Comparison of ENCODE assay signal across 23 cellular contexts in the genomic region with DNA sequence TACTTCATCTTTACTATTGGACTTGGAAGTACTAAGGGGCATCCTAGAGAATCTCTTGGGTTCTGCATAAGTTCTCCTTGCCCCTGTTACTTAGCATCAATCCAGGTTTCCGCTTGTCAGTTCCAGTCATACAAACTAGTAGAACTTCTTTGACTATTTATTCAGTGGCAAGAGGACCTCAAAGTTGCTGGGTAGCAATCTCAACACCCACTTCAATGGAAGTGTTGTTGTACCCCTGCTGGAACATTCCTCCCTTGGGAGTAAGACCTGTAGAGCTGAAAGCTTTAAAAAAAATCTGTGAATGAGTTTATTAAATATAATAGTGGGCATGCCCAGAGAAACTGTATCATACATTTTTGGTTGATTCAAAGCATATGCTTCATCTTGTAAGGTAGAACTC. TPM values are rescaled to one million over a fixed set of nuclear protein-coding genes. Genes with fewer than 3 reads are reported as not detected.
DNase-seq lines count a peak whose midpoint lies in the region; ATAC-seq, FAIRE-seq and TF ChIP-seq lines count a peak whose summit lies in the region.
"Had no signal": no experiment of that assay in that cellular context is flagged by ENCODE, and none has a peak within 500 bp of the region (broad histone marks: within the 10 kb centered on the region; RNA-seq: fewer than 3 reads in every experiment).

No MANE protein-coding gene starts in this region.

- DNase-seq in lower lobe of right lung = no peak
- no peak for DNase-seq in upper lobe of right lung
- no peak for DNase-seq in COLO829 (ENCODE audit: low spot score)
- no peak for DNase-seq in SIG-M5 (lab: John Stamatoyannopoulos, UW)
- no peak for DNase-seq in HTR-8/SVneo (ENCODE audit: insufficient read length, low spot score)
- DNase-seq: 8988T; ACHN; BE2C; C1 segment of cervical spinal cord; Caco-2; Calu3; CD4-positive, alpha-beta memory T cell; CD4-positive, CD25-positive, alpha-beta regulatory T cell; CD8-positive, alpha-beta memory T cell; DMS79 treated with DMSO at 0.1 percent for 48 hours had no signal

- H3K27ac Mint-ChIP-seq in IgD-negative memory B cell = peak overlapping the region in 2 of 3 donors; percentile 31 to 43
- H3K27ac Mint-ChIP-seq: CD4-positive, CD25-positive, alpha-beta regulatory T cell had no signal

- H3K4me1 ChIP-seq in lower lobe of right lung = peaks cover 15% of the 10 kb centered on the region
- H3K4me1 ChIP-seq in upper lobe of right lung = peaks cover 7% of the 10 kb centered on the region
- H3K4me1 ChIP-seq: BE2C, BLaER1 had no signal

- no peak overlapping the region for H3K4me3 Mint-ChIP-seq in IgD-negative memory B cell
- H3K4me3 Mint-ChIP-seq: CD14-positive monocyte; CD4-positive, alpha-beta memory T cell; CD4-positive, CD25-positive, alpha-beta regulatory T cell; CD8-positive, alpha-beta memory T cell had no signal

- H3K27me3 Mint-ChIP-seq in IgD-negative memory B cell = no peaks in the 10 kb centered on the region
- H3K27me3 Mint-ChIP-seq: CD4-positive, alpha-beta memory T cell; CD4-positive, CD25-positive, alpha-beta regulatory T cell; CD8-positive, alpha-beta memory T cell had no signal

- no peaks in the 10 kb centered on the region for H3K9me3 Mint-ChIP-seq in IgD-negative memory B cell
- H3K9me3 Mint-ChIP-seq: CD4-positive, alpha-beta memory T cell; CD4-positive, CD25-positive, alpha-beta regulatory T cell; CD8-positive, alpha-beta memory T cell had no signal

- H3K4me1 Mint-ChIP-seq in IgD-negative memory B cell = peaks cover 10 to 14% (median 11%) of the 10 kb centered on the region in 3 donors

- FAIRE-seq in HTR-8/SVneo (lab: Jason Lieb, UNC) = no peak
- FAIRE-seq: A204.1, D721Med, G401.6, GM12891, GM19239 had no signal

- H3K9me3 ChIP-seq in lower lobe of right lung (no peaks in the 10 kb centered on the region), upper lobe of right lung (no peaks in the 10 kb centered on the region)
- H3K9me3 ChIP-seq: BE2C, BLaER1, Caco-2 had no signal

- H3K36me3 ChIP-seq in lower lobe of right lung (peaks cover 39% of the 10 kb centered on the region), upper lobe of right lung (peaks cover 60% of the 10 kb centered on the region)

- H3K27ac ChIP-seq in lower lobe of right lung (peak overlapping the region; percentile 12), upper lobe of right lung (no peak overlapping the region)
- H3K27ac ChIP-seq: BLaER1 had no signal

- ATAC-seq in lower lobe of right lung = peak; percentile 84 to 87
- peak; percentile 87 for ATAC-seq in upper lobe of right lung

- peaks cover 11% of the 10 kb centered on the region for H3K36me3 Mint-ChIP-seq in IgD-negative memory B cell

- TF ChIP-seq CTCF in lower lobe of right lung (IDR thresholded peaks at IDR 0.05) (no peak), upper lobe of right lung (IDR thresholded peaks at IDR 0.05) (no peak)

- H3K27me3 ChIP-seq in lower lobe of right lung (ENCODE audit: low read depth) (no peaks in the 10 kb centered on the region), upper lobe of right lung (no peaks in the 10 kb centered on the region)
- H3K27me3 ChIP-seq: BE2C, BLaER1 had no signal

- H3K4me3 ChIP-seq in lower lobe of right lung = no peak overlapping the region
- H3K4me3 ChIP-seq in upper lobe of right lung = no peak overlapping the region
- H3K4me3 ChIP-seq: BLaER1 had no signal

- intact Hi-C loops in lower lobe of right lung (cut with DNase I) (no loop called here), upper lobe of right lung (cut with DNase I) (no loop called here)

RNA-seq across cellular contexts. Expression of a gene that starts 27.0 kb away (rescaled TPM):
- polyA plus RNA-seq in IgD-negative memory B cell = 23.0 TPM
- total RNA-seq in lower lobe of right lung (88.3 TPM), upper lobe of right lung (86.6 TPM)
